Comparison of ENCODE assay signal across 15 cellular contexts in genomic region chr10:31622993-31623392, GRCh38.
A peak's percentile ranks its signal among the peaks of the same experiment; 100 is the strongest.
DNase-seq lines count a peak whose midpoint lies in the region; ATAC-seq and TF ChIP-seq lines count a peak whose summit lies in the region.
"Had no signal": no experiment of that assay in that cellular context is flagged by ENCODE, and none has a peak within 500 bp of the region (broad histone marks: within the 10 kb centered on the region; RNA-seq: fewer than 3 reads in every experiment).

No MANE protein-coding gene starts in this region.

- H3K4me1 ChIP-seq in psoas muscle (peaks cover 22% of the 10 kb centered on the region), A673 (ENCODE audit: insufficient read depth, low read length, poor library complexity, severe bottlenecking) (no peaks in the 10 kb centered on the region)
- H3K4me1 ChIP-seq: BLaER1 had no signal

- H3K27ac ChIP-seq in psoas muscle (peak overlapping the region; percentile 61), A673 (ENCODE audit: low read depth, low read length, poor library complexity, severe bottlenecking) (no peak overlapping the region)
- H3K27ac ChIP-seq: BLaER1 had no signal

- peak; percentile 98 for DNase-seq in AG10803 (ENCODE audit: low read depth)
- peak; percentile 51 to 86 for DNase-seq in NCI-H524 (lab: John Stamatoyannopoulos, UW)
- DNase-seq in fibroblast of pulmonary artery (ENCODE audit: low read depth) = peak; percentile 57
- peak in 1 of 2 donors; percentile 21 for DNase-seq in psoas muscle
- no peak for DNase-seq in epidermal melanocyte (ENCODE audit: insufficient read length, low spot score)
- DNase-seq in NCI-H1930 (lab: John Stamatoyannopoulos, UW) = no peak
- DNase-seq in A673 (ENCODE audit: low spot score) = no peak
- no peak for DNase-seq in RKO (ENCODE audit: low spot score)
- DNase-seq: activated CD4-positive, alpha-beta memory T cell treated with anti-CD3 and anti-CD28 coated beads, Interleukin-2, amount 10 ng/mL, durations not matched to agents 7 days and 5 days; activated naive CD4-positive, alpha-beta T cell treated with anti-CD3 and anti-CD28 coated beads, Interleukin-2, amount 10 ng/mL, durations not matched to agents 7 days and 5 days; cortex of kidney; glutamatergic neuron; left colon had no signal

- ATAC-seq in psoas muscle = peak; percentile 39 to 67 (median 52)
- ATAC-seq: left colon, Panc1 had no signal

- 34 to 53% (median 37%) methylated on average over 6 of the region's 6 CpGs for WGBS in psoas muscle, 3 donors

- CTCF ChIA-PET in A673 (lab: Charles Lee) = no interaction called here

- H3K27me3 ChIP-seq in psoas muscle (ENCODE audit: insufficient read depth in 3 of 3, low read length in 2 of 3) (no peaks in the 10 kb centered on the region), A673 (replicated peaks; ENCODE audit: insufficient read depth, low read depth, low read length, poor library complexity) (no peaks in the 10 kb centered on the region)
- H3K27me3 ChIP-seq: BLaER1 had no signal

- POLR2A ChIA-PET in A673 (lab: Charles Lee; ENCODE audit: low non-redundant PET) = no interaction called here

- H3K9me3 ChIP-seq in psoas muscle (peaks cover 11% of the 10 kb centered on the region), A673 (ENCODE audit: low read depth, low read length, poor library complexity, severe bottlenecking) (peaks cover 10% of the 10 kb centered on the region)

- BruUV-seq in A673 (replicated peaks; lab: Mats Ljungman, UMichigan) = no TSS peak

- TF ChIP-seq CTCF in AG10803 (conservative IDR thresholded peaks at IDR 0.05; ENCODE audit: low read length) (peak; percentile 51), fibroblast of pulmonary artery (IDR thresholded peaks at IDR 0.05; ENCODE audit: low read length, missing control alignments) (peak; percentile 12), psoas muscle (IDR thresholded peaks at IDR 0.05) (peak; percentile 27), A673 (conservative IDR thresholded peaks at IDR 0.05; ENCODE audit: low read depth, low read length) (no peak)

- H3K4me3 ChIP-seq in AG10803 (ENCODE audit: low read length) = no peak overlapping the region
- no peak overlapping the region for H3K4me3 ChIP-seq in fibroblast of pulmonary artery (replicated peaks; ENCODE audit: low read depth, low read length)
- H3K4me3 ChIP-seq in psoas muscle = no peak overlapping the region
- H3K4me3 ChIP-seq in A673 (ENCODE audit: low read depth, low read length, poor library complexity, severe bottlenecking) = no peak overlapping the region
- H3K4me3 ChIP-seq: BLaER1 had no signal

- H3K36me3 ChIP-seq in psoas muscle (ENCODE audit: insufficient read depth in 1 of 2, low read depth in 1 of 2) (no peaks in the 10 kb centered on the region), A673 (ENCODE audit: insufficient read depth, low read length, poor library complexity, severe bottlenecking) (no peaks in the 10 kb centered on the region)
- H3K36me3 ChIP-seq: BLaER1 had no signal

- intact Hi-C loops in psoas muscle (cut with DNase I) (no loop called here), A673 (cut with micrococcal nuclease; ENCODE audit: unreplicated experiment) (no loop called here)

Comparison
In these comparisons a context has a peak if more than half of its experiments do, and no peak if none do; other contexts are left out.
1. DNase-seq: peak in AG10803 (single experiment), NCI-H524 (2 of 2) and fibroblast of pulmonary artery (single experiment); none in epidermal melanocyte (single experiment), NCI-H1930 (0 of 2), A673 (single experiment) and RKO (single experiment).